Comparison of ENCODE assay signal across 1 cellular context in the genomic region with DNA sequence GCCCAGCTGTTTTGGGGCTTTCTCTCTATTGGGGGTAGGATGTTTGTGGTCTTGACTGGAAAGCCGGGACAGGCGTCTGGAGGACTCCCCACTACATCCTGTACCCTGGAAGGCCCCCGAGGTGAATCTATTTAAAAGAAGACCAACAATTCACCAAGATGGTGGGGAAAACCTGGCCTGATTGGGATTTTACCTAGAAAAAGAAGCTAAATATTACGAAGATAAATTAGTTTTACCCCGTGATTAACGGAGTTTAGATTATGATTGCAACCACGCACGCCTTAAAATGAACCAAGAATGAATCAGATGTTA.
TF ChIP-seq lines count a peak whose summit lies in the region.

No MANE protein-coding gene starts in this region.

TF ChIP-seq in WTC11, 78 proteins besides CTCF, POLR2A, EP300 and RAD21 (continued from another document):
- TF ChIP-seq, protein P1, sequence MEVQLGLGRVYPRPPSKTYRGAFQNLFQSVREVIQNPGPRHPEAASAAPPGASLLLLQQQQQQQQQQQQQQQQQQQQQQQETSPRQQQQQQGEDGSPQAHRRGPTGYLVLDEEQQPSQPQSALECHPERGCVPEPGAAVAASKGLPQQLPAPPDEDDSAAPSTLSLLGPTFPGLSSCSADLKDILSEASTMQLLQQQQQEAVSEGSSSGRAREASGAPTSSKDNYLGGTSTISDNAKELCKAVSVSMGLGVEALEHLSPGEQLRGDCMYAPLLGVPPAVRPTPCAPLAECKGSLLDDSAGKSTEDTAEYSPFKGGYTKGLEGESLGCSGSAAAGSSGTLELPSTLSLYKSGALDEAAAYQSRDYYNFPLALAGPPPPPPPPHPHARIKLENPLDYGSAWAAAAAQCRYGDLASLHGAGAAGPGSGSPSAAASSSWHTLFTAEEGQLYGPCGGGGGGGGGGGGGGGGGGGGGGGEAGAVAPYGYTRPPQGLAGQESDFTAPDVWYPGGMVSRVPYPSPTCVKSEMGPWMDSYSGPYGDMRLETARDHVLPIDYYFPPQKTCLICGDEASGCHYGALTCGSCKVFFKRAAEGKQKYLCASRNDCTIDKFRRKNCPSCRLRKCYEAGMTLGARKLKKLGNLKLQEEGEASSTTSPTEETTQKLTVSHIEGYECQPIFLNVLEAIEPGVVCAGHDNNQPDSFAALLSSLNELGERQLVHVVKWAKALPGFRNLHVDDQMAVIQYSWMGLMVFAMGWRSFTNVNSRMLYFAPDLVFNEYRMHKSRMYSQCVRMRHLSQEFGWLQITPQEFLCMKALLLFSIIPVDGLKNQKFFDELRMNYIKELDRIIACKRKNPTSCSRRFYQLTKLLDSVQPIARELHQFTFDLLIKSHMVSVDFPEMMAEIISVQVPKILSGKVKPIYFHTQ (CRISPR knock-in tag; IDR thresholded peaks at IDR 0.05), result no peak
- TF ChIP-seq TP53 (CRISPR knock-in tag; IDR thresholded peaks at IDR 0.05) (no peak), TEAD4 (CRISPR knock-in tag; IDR thresholded peaks at IDR 0.05) (no peak), ESRRA (CRISPR knock-in tag; IDR thresholded peaks at IDR 0.05; ENCODE audit: borderline replicate concordance) (no peak)
- TF ChIP-seq, protein P2, sequence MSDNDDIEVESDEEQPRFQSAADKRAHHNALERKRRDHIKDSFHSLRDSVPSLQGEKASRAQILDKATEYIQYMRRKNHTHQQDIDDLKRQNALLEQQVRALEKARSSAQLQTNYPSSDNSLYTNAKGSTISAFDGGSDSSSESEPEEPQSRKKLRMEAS (CRISPR knock-in tag; IDR thresholded peaks at IDR 0.05), result no peak
- TF ChIP-seq, protein P3, sequence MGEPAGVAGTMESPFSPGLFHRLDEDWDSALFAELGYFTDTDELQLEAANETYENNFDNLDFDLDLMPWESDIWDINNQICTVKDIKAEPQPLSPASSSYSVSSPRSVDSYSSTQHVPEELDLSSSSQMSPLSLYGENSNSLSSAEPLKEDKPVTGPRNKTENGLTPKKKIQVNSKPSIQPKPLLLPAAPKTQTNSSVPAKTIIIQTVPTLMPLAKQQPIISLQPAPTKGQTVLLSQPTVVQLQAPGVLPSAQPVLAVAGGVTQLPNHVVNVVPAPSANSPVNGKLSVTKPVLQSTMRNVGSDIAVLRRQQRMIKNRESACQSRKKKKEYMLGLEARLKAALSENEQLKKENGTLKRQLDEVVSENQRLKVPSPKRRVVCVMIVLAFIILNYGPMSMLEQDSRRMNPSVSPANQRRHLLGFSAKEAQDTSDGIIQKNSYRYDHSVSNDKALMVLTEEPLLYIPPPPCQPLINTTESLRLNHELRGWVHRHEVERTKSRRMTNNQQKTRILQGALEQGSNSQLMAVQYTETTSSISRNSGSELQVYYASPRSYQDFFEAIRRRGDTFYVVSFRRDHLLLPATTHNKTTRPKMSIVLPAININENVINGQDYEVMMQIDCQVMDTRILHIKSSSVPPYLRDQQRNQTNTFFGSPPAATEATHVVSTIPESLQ (CRISPR knock-in tag; IDR thresholded peaks at IDR 0.05), result no peak
- TF ChIP-seq, protein P4, sequence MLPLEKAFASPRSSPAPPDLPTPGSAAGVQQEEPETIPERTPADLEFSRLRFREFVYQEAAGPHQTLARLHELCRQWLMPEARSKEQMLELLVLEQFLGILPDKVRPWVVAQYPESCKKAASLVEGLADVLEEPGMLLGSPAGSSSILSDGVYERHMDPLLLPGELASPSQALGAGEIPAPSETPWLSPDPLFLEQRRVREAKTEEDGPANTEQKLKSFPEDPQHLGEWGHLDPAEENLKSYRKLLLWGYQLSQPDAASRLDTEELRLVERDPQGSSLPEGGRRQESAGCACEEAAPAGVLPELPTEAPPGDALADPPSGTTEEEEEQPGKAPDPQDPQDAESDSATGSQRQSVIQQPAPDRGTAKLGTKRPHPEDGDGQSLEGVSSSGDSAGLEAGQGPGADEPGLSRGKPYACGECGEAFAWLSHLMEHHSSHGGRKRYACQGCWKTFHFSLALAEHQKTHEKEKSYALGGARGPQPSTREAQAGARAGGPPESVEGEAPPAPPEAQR (CRISPR knock-in tag; IDR thresholded peaks at IDR 0.05), result no peak
- TF ChIP-seq, protein P5, sequence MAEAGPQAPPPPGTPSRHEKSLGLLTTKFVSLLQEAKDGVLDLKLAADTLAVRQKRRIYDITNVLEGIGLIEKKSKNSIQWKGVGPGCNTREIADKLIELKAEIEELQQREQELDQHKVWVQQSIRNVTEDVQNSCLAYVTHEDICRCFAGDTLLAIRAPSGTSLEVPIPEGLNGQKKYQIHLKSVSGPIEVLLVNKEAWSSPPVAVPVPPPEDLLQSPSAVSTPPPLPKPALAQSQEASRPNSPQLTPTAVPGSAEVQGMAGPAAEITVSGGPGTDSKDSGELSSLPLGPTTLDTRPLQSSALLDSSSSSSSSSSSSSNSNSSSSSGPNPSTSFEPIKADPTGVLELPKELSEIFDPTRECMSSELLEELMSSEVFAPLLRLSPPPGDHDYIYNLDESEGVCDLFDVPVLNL (CRISPR knock-in tag; IDR thresholded peaks at IDR 0.05; ENCODE audit: borderline replicate concordance, low read depth), result no peak
- TF ChIP-seq, protein P6, sequence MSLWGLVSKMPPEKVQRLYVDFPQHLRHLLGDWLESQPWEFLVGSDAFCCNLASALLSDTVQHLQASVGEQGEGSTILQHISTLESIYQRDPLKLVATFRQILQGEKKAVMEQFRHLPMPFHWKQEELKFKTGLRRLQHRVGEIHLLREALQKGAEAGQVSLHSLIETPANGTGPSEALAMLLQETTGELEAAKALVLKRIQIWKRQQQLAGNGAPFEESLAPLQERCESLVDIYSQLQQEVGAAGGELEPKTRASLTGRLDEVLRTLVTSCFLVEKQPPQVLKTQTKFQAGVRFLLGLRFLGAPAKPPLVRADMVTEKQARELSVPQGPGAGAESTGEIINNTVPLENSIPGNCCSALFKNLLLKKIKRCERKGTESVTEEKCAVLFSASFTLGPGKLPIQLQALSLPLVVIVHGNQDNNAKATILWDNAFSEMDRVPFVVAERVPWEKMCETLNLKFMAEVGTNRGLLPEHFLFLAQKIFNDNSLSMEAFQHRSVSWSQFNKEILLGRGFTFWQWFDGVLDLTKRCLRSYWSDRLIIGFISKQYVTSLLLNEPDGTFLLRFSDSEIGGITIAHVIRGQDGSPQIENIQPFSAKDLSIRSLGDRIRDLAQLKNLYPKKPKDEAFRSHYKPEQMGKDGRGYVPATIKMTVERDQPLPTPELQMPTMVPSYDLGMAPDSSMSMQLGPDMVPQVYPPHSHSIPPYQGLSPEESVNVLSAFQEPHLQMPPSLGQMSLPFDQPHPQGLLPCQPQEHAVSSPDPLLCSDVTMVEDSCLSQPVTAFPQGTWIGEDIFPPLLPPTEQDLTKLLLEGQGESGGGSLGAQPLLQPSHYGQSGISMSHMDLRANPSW (CRISPR knock-in tag; conservative IDR thresholded peaks at IDR 0.05; ENCODE audit: low read depth), result no peak
- TF ChIP-seq, protein P7, sequence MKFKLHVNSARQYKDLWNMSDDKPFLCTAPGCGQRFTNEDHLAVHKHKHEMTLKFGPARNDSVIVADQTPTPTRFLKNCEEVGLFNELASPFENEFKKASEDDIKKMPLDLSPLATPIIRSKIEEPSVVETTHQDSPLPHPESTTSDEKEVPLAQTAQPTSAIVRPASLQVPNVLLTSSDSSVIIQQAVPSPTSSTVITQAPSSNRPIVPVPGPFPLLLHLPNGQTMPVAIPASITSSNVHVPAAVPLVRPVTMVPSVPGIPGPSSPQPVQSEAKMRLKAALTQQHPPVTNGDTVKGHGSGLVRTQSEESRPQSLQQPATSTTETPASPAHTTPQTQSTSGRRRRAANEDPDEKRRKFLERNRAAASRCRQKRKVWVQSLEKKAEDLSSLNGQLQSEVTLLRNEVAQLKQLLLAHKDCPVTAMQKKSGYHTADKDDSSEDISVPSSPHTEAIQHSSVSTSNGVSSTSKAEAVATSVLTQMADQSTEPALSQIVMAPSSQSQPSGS (CRISPR knock-in tag; IDR thresholded peaks at IDR 0.05; ENCODE audit: borderline replicate concordance, low read depth), result no peak
- TF ChIP-seq, protein P8, sequence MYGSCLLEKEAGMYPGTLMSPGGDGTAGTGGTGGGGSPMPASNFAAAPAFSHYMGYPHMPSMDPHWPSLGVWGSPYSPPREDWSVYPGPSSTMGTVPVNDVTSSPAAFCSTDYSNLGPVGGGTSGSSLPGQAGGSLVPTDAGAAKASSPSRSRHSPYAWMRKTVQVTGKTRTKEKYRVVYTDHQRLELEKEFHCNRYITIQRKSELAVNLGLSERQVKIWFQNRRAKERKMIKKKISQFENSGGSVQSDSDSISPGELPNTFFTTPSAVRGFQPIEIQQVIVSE (CRISPR knock-in tag; IDR thresholded peaks at IDR 0.05; ENCODE audit: borderline replicate concordance), result no peak
TF ChIP-seq in WTC11: peak in this region for 0.
